ENCODE assay signal across 11 cellular contexts in genomic region chr17:29322363-29322762, GRCh38.
"Had no signal": no experiment of that assay in that cellular context is flagged by ENCODE, and none has a peak within 500 bp of the region (broad histone marks: within the 10 kb centered on the region; RNA-seq: fewer than 3 reads in every experiment).

No MANE protein-coding gene starts in this region.

- H3K27ac ChIP-seq: GM23248 had no signal

- H3K4me1 Mint-ChIP-seq: GM23338 had no signal

- H3K4me3 ChIP-seq: GM23248, GM23338, HAP-1 had no signal

- FAIRE-seq: H1, H54 had no signal

- H3K4me3 Mint-ChIP-seq: GM23338, H9, HFFc6 had no signal

- H2AFZ ChIP-seq: GM23248, GM23338 had no signal

- H3K4me2 ChIP-seq: GM23338 had no signal

- DNase-seq: GM23248, GOT3, H7, H9, HCEC 1CT, HFFc6 had no signal

- H3K9ac ChIP-seq: GM23248 had no signal

- H3K9me3 Mint-ChIP-seq: GM23338, H9, HFFc6 had no signal

- ATAC-seq: GM23338, HCT116 had no signal

- H3K36me3 ChIP-seq: HAP-1 had no signal

- H3K9me3 ChIP-seq: HAP-1 had no signal
